ENCODE assay signal across 26 cellular contexts in the genomic region with DNA sequence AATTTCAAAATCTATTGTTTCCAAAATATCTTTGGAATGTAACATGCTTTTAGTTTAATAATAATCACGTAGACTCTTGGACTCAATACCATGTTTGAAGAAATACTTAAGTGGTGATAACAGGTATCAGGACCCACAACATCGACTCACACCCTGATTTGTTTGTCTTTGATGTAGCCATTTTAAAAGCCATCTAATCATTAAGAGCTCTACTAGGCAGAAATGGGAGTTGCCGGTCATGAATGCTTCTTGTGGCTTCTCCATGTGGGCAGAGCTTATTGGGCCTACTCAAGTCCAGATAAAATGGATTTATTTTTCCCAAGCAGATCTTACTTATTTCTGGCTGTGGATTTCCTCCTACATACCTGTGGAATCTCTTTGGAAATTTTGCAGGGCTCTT.
"Had no signal": no experiment of that assay in that cellular context is flagged by ENCODE, and none has a peak within 500 bp of the region (broad histone marks: within the 10 kb centered on the region; RNA-seq: fewer than 3 reads in every experiment).

No MANE protein-coding gene starts in this region.

- H3K36me3 ChIP-seq: esophagus squamous epithelium, gastrocnemius medialis, heart right ventricle, left lung had no signal

- H3K4me3 Mint-ChIP-seq: effector memory CD8-positive, alpha-beta T cell; endodermal cell; memory B cell; mesothelial cell of epicardium; naive thymus-derived CD4-positive, alpha-beta T cell had no signal

- H3K36me3 Mint-ChIP-seq: memory B cell; naive thymus-derived CD4-positive, alpha-beta T cell had no signal

- H3K27me3 ChIP-seq: esophagus squamous epithelium, gastrocnemius medialis, heart right ventricle, left lung had no signal

- H3K27ac Mint-ChIP-seq: effector memory CD8-positive, alpha-beta T cell; endodermal cell; memory B cell; mesothelial cell of epicardium; naive thymus-derived CD4-positive, alpha-beta T cell had no signal

- H3K27ac ChIP-seq: coronary artery, dorsolateral prefrontal cortex, epithelial cell of prostate, esophagus squamous epithelium, gastrocnemius medialis, heart right ventricle, left lung had no signal

- H3K4me1 ChIP-seq: esophagus squamous epithelium, gastrocnemius medialis, left lung had no signal

- DNase-seq: dermis blood vessel endothelial cell; dorsolateral prefrontal cortex; effector CD8-positive, alpha-beta T cell; effector memory CD8-positive, alpha-beta T cell; endodermal cell; erythroblast; esophagus squamous epithelium; foreskin fibroblast; foreskin melanocyte; gastrocnemius medialis; glutamatergic neuron; head of caudate nucleus; heart right ventricle; hippocampal formation; left cardiac atrium; left lung; left ventricle myocardium superior; mammary epithelial cell; mesendoderm; mucosa of descending colon; naive thymus-derived CD4-positive, alpha-beta T cell had no signal

- H3K9me3 Mint-ChIP-seq: effector memory CD8-positive, alpha-beta T cell; memory B cell had no signal

- H3K9me3 ChIP-seq: esophagus squamous epithelium, gastrocnemius medialis, heart right ventricle, left lung, mucosa of descending colon had no signal

- H3K27me3 Mint-ChIP-seq: memory B cell had no signal

- H3K4me1 Mint-ChIP-seq: memory B cell; naive thymus-derived CD4-positive, alpha-beta T cell had no signal

- H3K4me3 ChIP-seq: coronary artery, dorsolateral prefrontal cortex, esophagus squamous epithelium, gastrocnemius medialis, heart right ventricle, left lung, lung, mucosa of descending colon had no signal
